ENCODE assay signal across 20 cellular contexts in genomic region chr4:153556441-153556815, GRCh38.
DNase-seq lines count a peak whose midpoint lies in the region; ATAC-seq and TF ChIP-seq lines count a peak whose summit lies in the region.
"Had no signal": no experiment of that assay in that cellular context is flagged by ENCODE, and none has a peak within 500 bp of the region (broad histone marks: within the 10 kb centered on the region; RNA-seq: fewer than 3 reads in every experiment).

No MANE protein-coding gene starts in this region.

- no peak overlapping the region for H3K4me3 Mint-ChIP-seq in CD4-positive, CD25-positive, alpha-beta regulatory T cell
- no peak overlapping the region for H3K4me3 Mint-ChIP-seq in activated naive CD8-positive, alpha-beta T cell treated with anti-CD3 and anti-CD28 coated beads for 36 hours
- H3K4me3 Mint-ChIP-seq in nephron = peak overlapping the region in 1 of 3 experiments; percentile 61
- H3K4me3 Mint-ChIP-seq: endodermal cell had no signal

- H3K9me3 Mint-ChIP-seq in CD4-positive, CD25-positive, alpha-beta regulatory T cell = peaks cover 0 to 8% (median 3%) of the 10 kb centered on the region in 7 donors
- peaks cover 8% of the 10 kb centered on the region for H3K9me3 Mint-ChIP-seq in activated naive CD8-positive, alpha-beta T cell treated with anti-CD3 and anti-CD28 coated beads for 36 hours
- H3K9me3 Mint-ChIP-seq in nephron = peaks cover 3% of the 10 kb centered on the region

- H3K36me3 ChIP-seq in CD4-positive, CD25-positive, alpha-beta regulatory T cell (ENCODE audit: control insufficient read depth, insufficient read depth, low read length) = peaks cover 64% of the 10 kb centered on the region

- no peak for ATAC-seq in CD4-positive, CD25-positive, alpha-beta regulatory T cell (ENCODE audit: low read depth in 2 of 2)

- H3K4me1 Mint-ChIP-seq in CD4-positive, CD25-positive, alpha-beta regulatory T cell = peaks cover 20 to 62% (median 48%) of the 10 kb centered on the region in 4 donors
- H3K4me1 Mint-ChIP-seq in activated naive CD8-positive, alpha-beta T cell treated with anti-CD3 and anti-CD28 coated beads for 36 hours = peaks cover 37% of the 10 kb centered on the region
- H3K4me1 Mint-ChIP-seq in nephron = peaks cover 49% of the 10 kb centered on the region

- H3K4me3 ChIP-seq in CD4-positive, CD25-positive, alpha-beta regulatory T cell (ENCODE audit: low read depth, low read length) = no peak overlapping the region
- H3K4me3 ChIP-seq: HAP-1, skin epidermis had no signal

- peaks cover 0 to 1% of the 10 kb centered on the region in 2 experiments for H3K9me3 ChIP-seq in CD4-positive, CD25-positive, alpha-beta regulatory T cell (ENCODE audit: control insufficient read depth in 2 of 2, low read length in 2 of 2)
- H3K9me3 ChIP-seq: HAP-1 had no signal

- no peaks in the 10 kb centered on the region for H3K4me1 ChIP-seq in CD4-positive, CD25-positive, alpha-beta regulatory T cell (ENCODE audit: control insufficient read depth, insufficient read depth, low read length, poor library complexity, severe bottlenecking)
- H3K4me1 ChIP-seq: HAP-1 had no signal

- no peaks in the 10 kb centered on the region for H3K27me3 ChIP-seq in CD4-positive, CD25-positive, alpha-beta regulatory T cell (ENCODE audit: control insufficient read depth, insufficient read depth, low read length)

- no peaks in the 10 kb centered on the region for H3K27me3 Mint-ChIP-seq in CD4-positive, CD25-positive, alpha-beta regulatory T cell
- H3K27me3 Mint-ChIP-seq in activated naive CD8-positive, alpha-beta T cell treated with anti-CD3 and anti-CD28 coated beads for 36 hours = no peaks in the 10 kb centered on the region
- H3K27me3 Mint-ChIP-seq in nephron (ENCODE audit: low read depth) = no peaks in the 10 kb centered on the region

- peaks cover 51% of the 10 kb centered on the region for H3K36me3 Mint-ChIP-seq in CD4-positive, CD25-positive, alpha-beta regulatory T cell
- H3K36me3 Mint-ChIP-seq in activated naive CD8-positive, alpha-beta T cell treated with anti-CD3 and anti-CD28 coated beads for 36 hours = peaks cover 46% of the 10 kb centered on the region
- peaks cover 40% of the 10 kb centered on the region for H3K36me3 Mint-ChIP-seq in nephron (ENCODE audit: low read depth)

- no peak for DNase-seq in CD4-positive, CD25-positive, alpha-beta regulatory T cell
- DNase-seq in activated naive CD8-positive, alpha-beta T cell treated with anti-CD3 and anti-CD28 coated beads for 36 hours = no peak
- DNase-seq in NCI-H187 (lab: John Stamatoyannopoulos, UW) (no peak), NCI-H526 treated with DMSO at 0.1 percent for 48 hours (lab: John Stamatoyannopoulos, UW) (no peak), iPS-NIHi11 (ENCODE audit: low spot score) (no peak)
- DNase-seq in activated CD8-positive, alpha-beta memory T cell treated with anti-CD3 and anti-CD28 coated beads, Interleukin-2, amount 50 U/mL, for 4 hours = no peak
- DNase-seq: activated effector memory CD4-positive, alpha-beta T cell treated with anti-CD3 and anti-CD28 coated beads, Interleukin-2, amount 50 U/mL, for 16 hours; AML-193; endodermal cell; GF-D8; MV-4-11; NCI-H526; SIG-M5; stimulated activated CD4-positive, alpha-beta T cell treated with anti-CD3 and anti-CD28 coated beads, Interleukin-4, amount 100 ng/mL, for 1 hour; T-helper 2 cell had no signal

- TF ChIP-seq CTCF in 22Rv1 (IDR thresholded peaks at IDR 0.05) = no peak
- TF ChIP-seq CTCF in nephron (IDR thresholded peaks at IDR 0.05; ENCODE audit: unreplicated experiment in 3 of 3) = no peak

- peak overlapping the region in 2 of 3 donors; percentile 53 to 57 for H3K27ac Mint-ChIP-seq in CD4-positive, CD25-positive, alpha-beta regulatory T cell
- peak overlapping the region; percentile 70 for H3K27ac Mint-ChIP-seq in activated naive CD8-positive, alpha-beta T cell treated with anti-CD3 and anti-CD28 coated beads for 36 hours
- H3K27ac Mint-ChIP-seq in nephron = peak overlapping the region; percentile 89 to 95 (median 93)
- H3K27ac Mint-ChIP-seq: endodermal cell had no signal

- peak overlapping the region; percentile 21 for H3K27ac ChIP-seq in 22Rv1
- no peak overlapping the region for H3K27ac ChIP-seq in CD4-positive, CD25-positive, alpha-beta regulatory T cell (ENCODE audit: insufficient read depth, low read length, poor library complexity, severe bottlenecking)
- H3K27ac ChIP-seq: HL-60, skin epidermis had no signal
